Comparison of ENCODE assay signal across 7 cellular contexts in genomic region chr1:74731399-74732052, GRCh38. TPM values are rescaled to one million over a fixed set of nuclear protein-coding genes. Genes with fewer than 3 reads are reported as not detected.
A peak's percentile ranks its signal among the peaks of the same experiment; 100 is the strongest.
DNase-seq lines count a peak whose midpoint lies in the region; ATAC-seq lines count a peak whose summit lies in the region.

No MANE protein-coding gene starts in this region.

- no peaks in the 10 kb centered on the region for H3K27me3 ChIP-seq in mesenchymal stem cell (ENCODE audit: control insufficient read depth in 1 of 2, insufficient read depth in 1 of 2, low read length in 2 of 2)

- 71% methylated on average over 9 of the region's 11 CpGs for WGBS in mesenchymal stem cell

- no peak overlapping the region for H2BK120ac ChIP-seq in mesenchymal stem cell (ENCODE audit: low read depth, low read length)

- H3K9me3 Mint-ChIP-seq in activated T-helper 17 cell treated with anti-CD3 and anti-CD28 coated beads, Interleukin-2, amount 50 U/mL, for 72 hours: no peaks in the 10 kb centered on the region

- peak overlapping the region; percentile 99 for H3K9ac ChIP-seq in mesenchymal stem cell (ENCODE audit: low read length)

- no peak overlapping the region for H2BK12ac ChIP-seq in mesenchymal stem cell (ENCODE audit: low read length in 2 of 2)

- no peaks in the 10 kb centered on the region for H3K9me3 ChIP-seq in mesenchymal stem cell (ENCODE audit: control insufficient read depth, low read length)

- DNase-seq in mesenchymal stem cell (peak; percentile 14), A172 (ENCODE audit: low spot score) (no peak)
- DNase-seq in stimulated activated CD4-positive, alpha-beta T cell treated with anti-CD3 and anti-CD28 coated beads, Interleukin-12 subunit alpha, Interleukin-12 subunit beta, amount 100 ng/mL, for 4 hours: no peak

- no peak overlapping the region for H3K27ac Mint-ChIP-seq in activated T-helper 17 cell treated with anti-CD3 and anti-CD28 coated beads, Interleukin-2, amount 50 U/mL, for 72 hours

- peak overlapping the region; percentile 96 for H3K27ac ChIP-seq in mesenchymal stem cell (ENCODE audit: low read length, poor library complexity, severe bottlenecking)

- no peak overlapping the region for H3K18ac ChIP-seq in mesenchymal stem cell (ENCODE audit: low read depth in 1 of 2, low read length in 2 of 2)

- peak overlapping the region; percentile 75 for H2BK5ac ChIP-seq in mesenchymal stem cell (ENCODE audit: low read depth, low read length, poor library complexity, severe bottlenecking)

- H3K27me3 Mint-ChIP-seq in activated T-helper 17 cell treated with anti-CD3 and anti-CD28 coated beads, Interleukin-2, amount 50 U/mL, for 72 hours: no peaks in the 10 kb centered on the region

- no peak overlapping the region for H2AFZ ChIP-seq in mesenchymal stem cell (ENCODE audit: low read depth, low read length)

- H3K4ac ChIP-seq in mesenchymal stem cell (ENCODE audit: low read depth in 1 of 2, low read length in 2 of 2): no peak overlapping the region

- H3K14ac ChIP-seq in mesenchymal stem cell (ENCODE audit: low read length in 2 of 2): no peak overlapping the region

- peaks cover 51% of the 10 kb centered on the region for H3K36me3 Mint-ChIP-seq in activated T-helper 17 cell treated with anti-CD3 and anti-CD28 coated beads, Interleukin-2, amount 50 U/mL, for 72 hours (ENCODE audit: low read depth)

- H4K8ac ChIP-seq in mesenchymal stem cell (ENCODE audit: low read length): peak overlapping the region; percentile 20

- H3K36me3 ChIP-seq in mesenchymal stem cell (ENCODE audit: control insufficient read depth in 1 of 2, insufficient read depth in 2 of 2, low read depth in 1 of 2, low read length in 2 of 2): peaks cover 0 to 1% of the 10 kb centered on the region in 2 experiments

- no peak overlapping the region for H4K91ac ChIP-seq in mesenchymal stem cell (ENCODE audit: low read length)

- ATAC-seq in GM18858 (IDR thresholded peaks at IDR 0.05; ENCODE audit: unreplicated experiment): peak; percentile 24
- peak; percentile 32 for ATAC-seq in HG02970 (IDR thresholded peaks at IDR 0.05; ENCODE audit: low FRiP score, unreplicated experiment)
- ATAC-seq in activated T-helper 17 cell treated with anti-CD3 and anti-CD28 coated beads, Interleukin-2, amount 50 U/mL, for 72 hours (replicated peaks): no peak
- no peak for ATAC-seq in GM21360 (IDR thresholded peaks at IDR 0.05; ENCODE audit: unreplicated experiment)

- no peaks in the 10 kb centered on the region for H3K79me1 ChIP-seq in mesenchymal stem cell (replicated peaks; ENCODE audit: low read length, poor library complexity, severe bottlenecking)

- H3K4me3 Mint-ChIP-seq in activated T-helper 17 cell treated with anti-CD3 and anti-CD28 coated beads, Interleukin-2, amount 50 U/mL, for 72 hours: peak overlapping the region; percentile 88

- no peak overlapping the region for H3K23ac ChIP-seq in mesenchymal stem cell (ENCODE audit: low read length in 2 of 2)

- H2BK15ac ChIP-seq in mesenchymal stem cell (ENCODE audit: low read depth, poor library complexity, severe bottlenecking): no peak overlapping the region

- H3K4me2 ChIP-seq in mesenchymal stem cell (ENCODE audit: low read length, poor library complexity, severe bottlenecking): peak overlapping the region; percentile 44

- peaks cover 9% of the 10 kb centered on the region for H3K4me1 ChIP-seq in mesenchymal stem cell (ENCODE audit: control insufficient read depth, insufficient read depth, low read depth, low read length)

- H3K4me3 ChIP-seq in mesenchymal stem cell (ENCODE audit: insufficient read depth in 1 of 2, low read depth in 1 of 2, low read length in 2 of 2): peak overlapping the region in 1 of 2 experiments; percentile 99

- H3K4me1 Mint-ChIP-seq in activated T-helper 17 cell treated with anti-CD3 and anti-CD28 coated beads, Interleukin-2, amount 50 U/mL, for 72 hours: peaks cover 38% of the 10 kb centered on the region

- no peak overlapping the region for H2AK5ac ChIP-seq in mesenchymal stem cell (ENCODE audit: low read length, severe bottlenecking)

RNA-seq across cellular contexts. Expression of gene CRYZ, which starts 1.3 kb away (rescaled TPM):
- 10 to 100 TPM; 47.7 to 56.5 TPM for total RNA-seq in activated T-helper 17 cell treated with anti-CD3 and anti-CD28 coated beads, Interleukin-2, amount 50 U/mL, for 72 hours
- polyA plus RNA-seq in mesenchymal stem cell (2013, experiment 1 of 2): 21.5 TPM
- 25.4 TPM for polyA plus RNA-seq in mesenchymal stem cell (2013, experiment 2 of 2)
- total RNA-seq in A172 (2014; rRNA removed; shearing (Covaris generic)): 19.8 and 27.2 TPM in 2 replicates

RNA-seq across cellular contexts. Expression of gene TYW3, which starts 1.4 kb away (rescaled TPM):
- 10 to 100 TPM; 27.9 to 37.3 TPM for total RNA-seq in activated T-helper 17 cell treated with anti-CD3 and anti-CD28 coated beads, Interleukin-2, amount 50 U/mL, for 72 hours
- 17.4 TPM for polyA plus RNA-seq in mesenchymal stem cell (2013, experiment 1 of 2)
- 18.3 TPM for polyA plus RNA-seq in mesenchymal stem cell (2013, experiment 2 of 2)
- 10.8 and 12.0 TPM in 2 replicates for total RNA-seq in A172 (2014; rRNA removed; shearing (Covaris generic))

RNA-seq across cellular contexts. Expression of gene ERICH3, which starts 57.9 kb away (rescaled TPM):
- total RNA-seq in activated T-helper 17 cell treated with anti-CD3 and anti-CD28 coated beads, Interleukin-2, amount 50 U/mL, for 72 hours: not detected
- polyA plus RNA-seq in mesenchymal stem cell (2013, experiment 1 of 2): 0.01 TPM
- polyA plus RNA-seq in mesenchymal stem cell (2013, experiment 2 of 2): not detected
- total RNA-seq in A172 (2014; rRNA removed; shearing (Covaris generic)): 0.07 TPM in 1 of 2 replicates, not detected in the other

Comparison
In these comparisons a context has a peak if more than half of its experiments do, and no peak if none do; other contexts are left out.
1. ATAC-seq: peak in GM18858 (single experiment) and HG02970 (single experiment); none in activated T-helper 17 cell treated with anti-CD3 and anti-CD28 coated beads, Interleukin-2, amount 50 U/mL, for 72 hours (single experiment) and GM21360 (single experiment).